ENCODE assay signal across 8 cellular contexts in genomic region chr4:39526283-39526682, GRCh38. TPM values are rescaled to one million over a fixed set of nuclear protein-coding genes. Genes with fewer than 3 reads are reported as not detected.
DNase-seq lines count a peak whose midpoint lies in the region; ATAC-seq and TF ChIP-seq lines count a peak whose summit lies in the region.

No MANE protein-coding gene starts in this region.

- H3K9me3 Mint-ChIP-seq in natural killer cell = no peaks in the 10 kb centered on the region

- peak overlapping the region; percentile 78 to 92 for H3K27ac Mint-ChIP-seq in natural killer cell

- no peaks in the 10 kb centered on the region for H3K27me3 Mint-ChIP-seq in natural killer cell (ENCODE audit: low read depth in 2 of 2)

- H3K4me2 ChIP-seq in BLaER1 (peak overlapping the region; percentile 91), KMS-11 (peak overlapping the region; percentile 79)

- no peak for TF ChIP-seq CTCF in KMS-11 (conservative IDR thresholded peaks at IDR 0.05; ENCODE audit: low read depth, low read length)
- TF ChIP-seq CTCF in coronary artery (IDR thresholded peaks at IDR 0.05) = no peak
- TF ChIP-seq CTCF in natural killer cell (IDR thresholded peaks at IDR 0.05) = no peak

- 0 out of 2 replicates have a peak, but pooled peaks cover 5% of the 10 kb centered on the region for H3K79me2 ChIP-seq in KMS-11 (ENCODE audit: insufficient read depth, low read depth)

- H4K20me1 ChIP-seq in BLaER1 (no peaks in the 10 kb centered on the region), KMS-11 (ENCODE audit: insufficient read depth) (no peaks in the 10 kb centered on the region)

- H3K27me3 ChIP-seq in BLaER1 = no peaks in the 10 kb centered on the region
- H3K27me3 ChIP-seq in KMS-11 (ENCODE audit: insufficient read depth, low read depth) = no peaks in the 10 kb centered on the region

- intact Hi-C loops in natural killer cell (cut with micrococcal nuclease) = loop anchor here (5.0 kb wide), 2 partner anchors 171 to 344 kb away; partner anchors contain the start of genes UBE2K and WDR19

- ATAC-seq in natural killer cell = no peak
- ATAC-seq in HG02642 (IDR thresholded peaks at IDR 0.05; ENCODE audit: poor library complexity, unreplicated experiment) = no peak
- no peak for ATAC-seq in GM21717 (IDR thresholded peaks at IDR 0.05; ENCODE audit: unreplicated experiment)

- peaks cover 13 to 20% of the 10 kb centered on the region in 2 donors for H3K4me1 Mint-ChIP-seq in natural killer cell

- H3K36me3 Mint-ChIP-seq in natural killer cell = no peaks in the 10 kb centered on the region

- peak overlapping the region; percentile 77 for H3K27ac ChIP-seq in BLaER1
- no peak overlapping the region for H3K27ac ChIP-seq in KMS-11
- peak overlapping the region; percentile 93 to 95 for H3K27ac ChIP-seq in coronary artery

- peaks cover 10% of the 10 kb centered on the region; the same call in 1 of the 2 replicates for H3K36me3 ChIP-seq in BLaER1
- H3K36me3 ChIP-seq in KMS-11 (ENCODE audit: insufficient read depth) = no peaks in the 10 kb centered on the region

- peak overlapping the region; percentile 83; the same call in 1 of the 2 replicates for H2AFZ ChIP-seq in KMS-11 (ENCODE audit: low read depth)

- H3K9me3 ChIP-seq in BLaER1 = peaks cover 14% of the 10 kb centered on the region

- DNase-seq in coronary artery (ENCODE audit: low spot score) (no peak), natural killer cell (no peak), SHP77 treated with DMSO at 0.1 percent for 48 hours (lab: John Stamatoyannopoulos, UW) (no peak), hippocampal formation (lab: John Stamatoyannopoulos, UW) (no peak)

- H3K4me3 ChIP-seq in BLaER1 = peak overlapping the region; percentile 86
- H3K4me3 ChIP-seq in KMS-11 (IDR thresholded peaks at IDR 0.05; ENCODE audit: insufficient read depth, low read depth, low read length) = no peak overlapping the region
- H3K4me3 ChIP-seq in coronary artery = peak overlapping the region; percentile 92

- H3K4me3 Mint-ChIP-seq in natural killer cell = peak overlapping the region; percentile 96

- H3K4me1 ChIP-seq in BLaER1 (peaks cover 19% of the 10 kb centered on the region), KMS-11 (ENCODE audit: low read depth, poor library complexity, severe bottlenecking) (peaks cover 4% of the 10 kb centered on the region)

- peak overlapping the region; percentile 86 for H3K9ac ChIP-seq in BLaER1
- H3K9ac ChIP-seq in KMS-11 = peak overlapping the region; percentile 74; the same call in 1 of the 2 replicates

RNA-seq across cellular contexts. Expression of gene UGDH, which starts 1.0 kb away (rescaled TPM):
- 10 to 100 TPM; 12.2 to 14.8 (median 13.6) TPM for total RNA-seq in natural killer cell
